Comparison of ENCODE assay signal across 12 cellular contexts in genomic region chr17:30956764-30957374, GRCh38. TPM values are rescaled to one million over a fixed set of nuclear protein-coding genes. Genes with fewer than 3 reads are reported as not detected.
A peak's percentile ranks its signal among the peaks of the same experiment; 100 is the strongest.
DNase-seq lines count a peak whose midpoint lies in the region; ATAC-seq and TF ChIP-seq lines count a peak whose summit lies in the region.
"Had no signal": no experiment of that assay in that cellular context is flagged by ENCODE, and none has a peak within 500 bp of the region (broad histone marks: within the 10 kb centered on the region; RNA-seq: fewer than 3 reads in every experiment).

No MANE protein-coding gene starts in this region.

- no peak for TF ChIP-seq EP300 in upper lobe of left lung (IDR thresholded peaks at IDR 0.05)

- H3K9ac ChIP-seq in endodermal cell (ENCODE audit: extremely low read depth, low read length, poor library complexity, severe bottlenecking): no peak overlapping the region

- TF ChIP-seq POLR2A in upper lobe of left lung (IDR thresholded peaks at IDR 0.05): no peak

- H3K9me3 Mint-ChIP-seq in endodermal cell: no peaks in the 10 kb centered on the region

- 67 to 80% methylated on average over 6 to 8 of the region's 8 CpGs for WGBS in endodermal cell (ENCODE audit: insufficient coverage in 1 of 2, insufficient read length in 1 of 2), 2 experiments
- 36 to 52% methylated on average over 8 of the region's 8 CpGs for WGBS in upper lobe of left lung, 2 donors

- no peak overlapping the region for H3K4me3 Mint-ChIP-seq in endodermal cell

- no peak overlapping the region for H3K27ac ChIP-seq in SJCRH30
- H3K27ac ChIP-seq in endodermal cell (ENCODE audit: low read depth, low read length): peak overlapping the region; percentile 65
- H3K27ac ChIP-seq in upper lobe of left lung: peak overlapping the region; percentile 14 to 74 (median 72)

- DNase-seq in SJCRH30: peak; percentile 24 to 39
- DNase-seq in endodermal cell: peak; percentile 69
- peak; percentile 45 for DNase-seq in mesenteric fat pad (ENCODE audit: low spot score)
- no peak for DNase-seq in upper lobe of left lung
- no peak for DNase-seq in GDM1 (lab: John Stamatoyannopoulos, UW)
- DNase-seq: activated CD4-positive, alpha-beta T cell treated with anti-CD3 and anti-CD28 coated beads, Interleukin-2, amount 50 U/mL, for 1 hour; body of pancreas; NCI-H1105; stimulated activated naive CD8-positive, alpha-beta T cell treated with anti-CD3 and anti-CD28 coated beads, Interleukin-15, Interleukin-2, amounts not matched to agents 100 U/mL and 50 U/mL, for 24 hours had no signal

- no peaks in the 10 kb centered on the region for H3K4me1 ChIP-seq in SJCRH30
- no peaks in the 10 kb centered on the region for H3K4me1 ChIP-seq in endodermal cell (ENCODE audit: control insufficient read depth, insufficient read depth, low read length)
- H3K4me1 ChIP-seq in upper lobe of left lung: peaks cover 22 to 33% (median 26%) of the 10 kb centered on the region in 4 donors
- H3K4me1 ChIP-seq: body of pancreas had no signal

- peak overlapping the region; percentile 24 for H3K4me3 ChIP-seq in SJCRH30
- H3K4me3 ChIP-seq in endodermal cell (ENCODE audit: low read length): no peak overlapping the region
- H3K4me3 ChIP-seq in upper lobe of left lung: no peak overlapping the region
- H3K4me3 ChIP-seq: body of pancreas, skin epidermis had no signal

- H3K4me1 Mint-ChIP-seq in endodermal cell: peaks cover 4% of the 10 kb centered on the region

- no peaks in the 10 kb centered on the region for H3K36me3 ChIP-seq in SJCRH30
- H3K36me3 ChIP-seq in endodermal cell (ENCODE audit: control insufficient read depth, insufficient read depth, low read length): no peaks in the 10 kb centered on the region
- no peaks in the 10 kb centered on the region for H3K36me3 ChIP-seq in upper lobe of left lung

- H3K9me3 ChIP-seq in SJCRH30 (replicated peaks) (0 out of 2 replicates have a peak, but pooled peaks cover 3% of the 10 kb centered on the region), endodermal cell (ENCODE audit: control insufficient read depth, low read length) (no peaks in the 10 kb centered on the region), upper lobe of left lung (no peaks in the 10 kb centered on the region)
- H3K9me3 ChIP-seq: body of pancreas had no signal

- no peaks in the 10 kb centered on the region for H3K27me3 Mint-ChIP-seq in endodermal cell (ENCODE audit: insufficient read depth)

- no peaks in the 10 kb centered on the region for H3K36me3 Mint-ChIP-seq in endodermal cell (ENCODE audit: low read depth)

- peak overlapping the region; percentile 33 for H3K27ac Mint-ChIP-seq in endodermal cell

- H3K27me3 ChIP-seq in SJCRH30 (no peaks in the 10 kb centered on the region; the same call in 1 of the 2 replicates), endodermal cell (ENCODE audit: control insufficient read depth, insufficient read depth, low read length, poor library complexity, severe bottlenecking) (no peaks in the 10 kb centered on the region), upper lobe of left lung (no peaks in the 10 kb centered on the region)
- H3K27me3 ChIP-seq: body of pancreas had no signal

- no peak for ATAC-seq in upper lobe of left lung (ENCODE audit: low FRiP score in 2 of 2)
- no peak for ATAC-seq in GM21529 (IDR thresholded peaks at IDR 0.05; ENCODE audit: unreplicated experiment)
- no peak for ATAC-seq in GM18870 (IDR thresholded peaks at IDR 0.05; ENCODE audit: unreplicated experiment)
- ATAC-seq: body of pancreas; stimulated activated naive CD8-positive, alpha-beta T cell treated with anti-CD3 and anti-CD28 coated beads, Interleukin-15, Interleukin-2, amounts not matched to agents 100 U/mL and 50 U/mL, for 24 hours had no signal

- TF ChIP-seq CTCF in endodermal cell (conservative IDR thresholded peaks at IDR 0.05) (no peak), upper lobe of left lung (IDR thresholded peaks at IDR 0.05) (no peak)

RNA-seq across cellular contexts. Expression of gene RNF135, which starts 14.0 kb away (rescaled TPM):
- total RNA-seq in SJCRH30 (2014; rRNA removed; shearing (Covaris generic)): 1.0 and 1.1 TPM in 2 replicates
- total RNA-seq in endodermal cell (10 to 100 TPM; 14.8 to 20.7 TPM), mesenteric fat pad (32.8 TPM), upper lobe of left lung (10 to 100 TPM; 24.9 to 70.2 (median 32.5) TPM)
- polyA plus RNA-seq in endodermal cell (2013, experiment 1 of 2): 7.8 TPM
- 7.4 TPM for polyA plus RNA-seq in endodermal cell (2013, experiment 2 of 2)

RNA-seq across cellular contexts. Expression of gene ADAP2, which starts 35.1 kb away (rescaled TPM):
- 0.30 TPM in 1 of 2 replicates, not detected in the other for total RNA-seq in SJCRH30 (2014; rRNA removed; shearing (Covaris generic))
- total RNA-seq in endodermal cell: 1 to 10 TPM; 1.8 TPM
- polyA plus RNA-seq in endodermal cell (2013, experiment 1 of 2): 2.6 TPM
- polyA plus RNA-seq in endodermal cell (2013, experiment 2 of 2): 1.5 TPM
- 43.2 TPM for total RNA-seq in mesenteric fat pad
- total RNA-seq in upper lobe of left lung: 10 to 100 TPM; 15.8 to 54.5 (median 25.2) TPM

RNA-seq across cellular contexts. Expression of gene TEFM, which starts 50.8 kb away (rescaled TPM):
- total RNA-seq in SJCRH30 (2014; rRNA removed; shearing (Covaris generic)): 16.0 and 18.1 TPM in 2 replicates
- total RNA-seq in endodermal cell: 10 to 100 TPM; 14.4 to 15.2 TPM
- polyA plus RNA-seq in endodermal cell (2013, experiment 1 of 2): 9.8 TPM
- 11.9 TPM for polyA plus RNA-seq in endodermal cell (2013, experiment 2 of 2)
- 12.8 TPM for total RNA-seq in mesenteric fat pad
- 10 to 100 TPM in 3 of 6 donors, 1 to 10 TPM in 3; 3.4 to 77.5 (median 9.2) TPM for total RNA-seq in upper lobe of left lung

Comparison
In these comparisons a context has a peak if more than half of its experiments do, and no peak if none do; other contexts are left out.
1. DNase-seq: peak in SJCRH30 (2 of 2), endodermal cell (single experiment) and mesenteric fat pad (single experiment); none in upper lobe of left lung (0 of 2) and GDM1 (single experiment).
2. RNA of gene ADAP2, which starts 35.1 kb away (total RNA-seq): 43.2 TPM in mesenteric fat pad (single experiment) and 15.8 to 54.5 TPM in upper lobe of left lung; 1.8 TPM in endodermal cell and 0.30 TPM in SJCRH30; every median in the first group is over 4 times any median in the second.